Comparison of ENCODE assay signal across 8 cellular contexts in the genomic region with DNA sequence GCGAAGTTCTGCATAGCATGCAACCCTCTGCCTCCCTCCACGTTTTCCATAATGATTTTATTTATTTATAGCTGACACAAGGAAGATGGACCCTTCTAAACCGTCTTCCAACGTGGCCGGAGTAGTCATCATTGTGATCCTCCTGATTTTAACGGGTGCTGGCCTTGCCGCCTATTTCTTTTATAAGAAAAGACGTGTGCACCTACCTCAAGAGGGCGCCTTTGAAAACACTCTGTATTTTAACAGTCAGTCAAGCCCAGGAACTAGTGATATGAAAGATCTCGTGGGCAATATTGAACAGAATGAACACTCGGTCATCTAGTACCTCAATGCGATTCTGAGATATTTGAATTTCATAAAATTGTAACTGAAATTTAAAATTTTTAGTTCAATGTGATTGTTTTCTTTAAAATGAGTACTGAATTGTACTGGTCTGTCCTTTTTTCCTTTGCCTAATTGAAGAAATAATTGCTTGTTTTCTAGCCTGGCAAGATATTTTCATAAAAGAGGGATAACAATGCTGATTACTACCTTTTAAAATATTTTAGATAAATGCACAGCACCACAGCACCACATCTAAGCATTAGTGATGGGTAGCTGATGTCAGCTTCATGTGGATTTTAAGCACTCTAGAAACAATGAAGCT. TPM values are rescaled to one million over a fixed set of nuclear protein-coding genes. Genes with fewer than 3 reads are reported as not detected.
DNase-seq lines count a peak whose midpoint lies in the region; ATAC-seq and TF ChIP-seq lines count a peak whose summit lies in the region.

No MANE protein-coding gene starts in this region.

- no peaks in the 10 kb centered on the region for H3K9me3 Mint-ChIP-seq in activated naive CD8-positive, alpha-beta T cell treated with anti-CD3 and anti-CD28 coated beads, Interleukin-2, amount 50 U/mL, for 24 hours
- H3K9me3 Mint-ChIP-seq in activated naive CD8-positive, alpha-beta T cell treated with anti-CD3 and anti-CD28 coated beads for 36 hours = peaks cover 2% of the 10 kb centered on the region
- H3K9me3 Mint-ChIP-seq in endothelial cell (ENCODE audit: unreplicated experiment) (no peaks in the 10 kb centered on the region), nephron (no peaks in the 10 kb centered on the region)
- peaks cover 3% of the 10 kb centered on the region for H3K9me3 Mint-ChIP-seq in CD4-positive, alpha-beta T cell

- H3K4me1 Mint-ChIP-seq in activated naive CD8-positive, alpha-beta T cell treated with anti-CD3 and anti-CD28 coated beads, Interleukin-2, amount 50 U/mL, for 24 hours = no peaks in the 10 kb centered on the region
- no peaks in the 10 kb centered on the region for H3K4me1 Mint-ChIP-seq in activated naive CD8-positive, alpha-beta T cell treated with anti-CD3 and anti-CD28 coated beads for 36 hours
- H3K4me1 Mint-ChIP-seq in endothelial cell (ENCODE audit: unreplicated experiment) (peaks cover 7% of the 10 kb centered on the region), nephron (peaks cover 5% of the 10 kb centered on the region)
- H3K4me1 Mint-ChIP-seq in CD4-positive, alpha-beta T cell (ENCODE audit: low read depth) = no peaks in the 10 kb centered on the region

- ATAC-seq in activated naive CD8-positive, alpha-beta T cell treated with anti-CD3 and anti-CD28 coated beads, Interleukin-2, amount 50 U/mL, for 24 hours = no peak
- peak; percentile 62 for ATAC-seq in HG02938 (IDR thresholded peaks at IDR 0.05; ENCODE audit: unreplicated experiment)
- peak; percentile 65; the same call in 1 of the 2 replicates for ATAC-seq in Panc1
- ATAC-seq in CD4-positive, alpha-beta T cell (ENCODE audit: poor library complexity) = no peak

- TF ChIP-seq CTCF in Panc1 (IDR thresholded peaks at IDR 0.05) (peak; percentile 75), endothelial cell (IDR thresholded peaks at IDR 0.05; ENCODE audit: unreplicated experiment) (peak; percentile 70), nephron (IDR thresholded peaks at IDR 0.05; ENCODE audit: unreplicated experiment in 3 of 3) (peak; percentile 48 to 53 (median 52))
- TF ChIP-seq CTCF in CD4-positive, alpha-beta T cell (IDR thresholded peaks at IDR 0.05) = no peak

- POLR2A ChIA-PET in Panc1 (lab: Charles Lee) = no interaction called here
- POLR2A ChIA-PET in CD4-positive, alpha-beta T cell (lab: Charles Lee) = no interaction called here

- H3K4me3 Mint-ChIP-seq in activated naive CD8-positive, alpha-beta T cell treated with anti-CD3 and anti-CD28 coated beads, Interleukin-2, amount 50 U/mL, for 24 hours = no peak overlapping the region
- no peak overlapping the region for H3K4me3 Mint-ChIP-seq in activated naive CD8-positive, alpha-beta T cell treated with anti-CD3 and anti-CD28 coated beads for 36 hours
- H3K4me3 Mint-ChIP-seq in endothelial cell (ENCODE audit: unreplicated experiment) = no peak overlapping the region
- no peak overlapping the region for H3K4me3 Mint-ChIP-seq in nephron
- no peak overlapping the region for H3K4me3 Mint-ChIP-seq in CD4-positive, alpha-beta T cell

- no peaks in the 10 kb centered on the region for H3K36me3 ChIP-seq in Panc1 (ENCODE audit: control insufficient read depth, insufficient read depth, low read length)

- H3K4me1 ChIP-seq in Panc1 (ENCODE audit: control insufficient read depth, insufficient read depth, low read length) = no peaks in the 10 kb centered on the region

- H3K9me3 ChIP-seq in Panc1 (ENCODE audit: control insufficient read depth, insufficient read depth, low read depth, low read length) = no peaks in the 10 kb centered on the region
- no peaks in the 10 kb centered on the region for H3K9me3 ChIP-seq in CD4-positive, alpha-beta T cell (ENCODE audit: control insufficient read depth, low read length)

- BruUV-seq in Panc1 (replicated peaks; lab: Mats Ljungman, UMichigan) = no TSS peak

- H3K27ac ChIP-seq in Panc1 (ENCODE audit: low read length) = no peak overlapping the region
- H3K27ac ChIP-seq in CD4-positive, alpha-beta T cell (ENCODE audit: low read depth, low read length) = no peak overlapping the region

- in situ Hi-C loops in Panc1 (cut with HindIII; ENCODE audit: low pct_unique_long_range_greater_than_20kb, low sequenced_read_pairs) = no loop called here

- H3K4me3 ChIP-seq in Panc1 (ENCODE audit: low read depth in 2 of 2, low read length in 2 of 2) = no peak overlapping the region

- no peak overlapping the region for H3K27ac Mint-ChIP-seq in activated naive CD8-positive, alpha-beta T cell treated with anti-CD3 and anti-CD28 coated beads, Interleukin-2, amount 50 U/mL, for 24 hours
- H3K27ac Mint-ChIP-seq in activated naive CD8-positive, alpha-beta T cell treated with anti-CD3 and anti-CD28 coated beads for 36 hours = no peak overlapping the region
- H3K27ac Mint-ChIP-seq in endothelial cell (ENCODE audit: unreplicated experiment) (no peak overlapping the region), nephron (no peak overlapping the region)
- H3K27ac Mint-ChIP-seq in CD4-positive, alpha-beta T cell = no peak overlapping the region

- no peaks in the 10 kb centered on the region for H3K27me3 Mint-ChIP-seq in activated naive CD8-positive, alpha-beta T cell treated with anti-CD3 and anti-CD28 coated beads, Interleukin-2, amount 50 U/mL, for 24 hours
- peaks cover 9% of the 10 kb centered on the region for H3K27me3 Mint-ChIP-seq in activated naive CD8-positive, alpha-beta T cell treated with anti-CD3 and anti-CD28 coated beads for 36 hours
- no peaks in the 10 kb centered on the region for H3K27me3 Mint-ChIP-seq in endothelial cell (ENCODE audit: unreplicated experiment)
- peaks cover 5% of the 10 kb centered on the region for H3K27me3 Mint-ChIP-seq in nephron (ENCODE audit: low read depth)
- peaks cover 7% of the 10 kb centered on the region for H3K27me3 Mint-ChIP-seq in CD4-positive, alpha-beta T cell

- CTCF ChIA-PET in Panc1 (lab: Charles Lee) = interaction anchor here (0.5 kb wide), 1 partner anchor 163 kb away, joined by 3 read pairs; no protein-coding TSS in a partner anchor
- CTCF ChIA-PET in CD4-positive, alpha-beta T cell (lab: Charles Lee) = no interaction called here

- peaks cover 2% of the 10 kb centered on the region; the same call in 1 of the 2 replicates for H3K27me3 ChIP-seq in Panc1 (ENCODE audit: control insufficient read depth, insufficient read depth, low read length)
- no peaks in the 10 kb centered on the region for H3K27me3 ChIP-seq in CD4-positive, alpha-beta T cell (ENCODE audit: control insufficient read depth, insufficient read depth, low read length)

- H3K36me3 Mint-ChIP-seq in activated naive CD8-positive, alpha-beta T cell treated with anti-CD3 and anti-CD28 coated beads, Interleukin-2, amount 50 U/mL, for 24 hours (ENCODE audit: low read depth) = no peaks in the 10 kb centered on the region
- H3K36me3 Mint-ChIP-seq in activated naive CD8-positive, alpha-beta T cell treated with anti-CD3 and anti-CD28 coated beads for 36 hours = no peaks in the 10 kb centered on the region
- peaks cover 7% of the 10 kb centered on the region for H3K36me3 Mint-ChIP-seq in endothelial cell (ENCODE audit: low read depth, unreplicated experiment)
- no peaks in the 10 kb centered on the region for H3K36me3 Mint-ChIP-seq in nephron (ENCODE audit: low read depth)
- H3K36me3 Mint-ChIP-seq in CD4-positive, alpha-beta T cell (ENCODE audit: low read depth) = no peaks in the 10 kb centered on the region

- intact Hi-C loops in Panc1 (cut with micrococcal nuclease; ENCODE audit: unreplicated experiment) = loop anchor here (2.0 to 10.0 kb wide), 2 partner anchors 195 to 305 kb away; no protein-coding TSS in a partner anchor
- intact Hi-C loops in CD4-positive, alpha-beta T cell (cut with DNase I, micrococcal nuclease) = no loop called here

- peak; percentile 3 for DNase-seq in activated naive CD8-positive, alpha-beta T cell treated with anti-CD3 and anti-CD28 coated beads, Interleukin-2, amount 50 U/mL, for 24 hours
- DNase-seq in activated naive CD8-positive, alpha-beta T cell treated with anti-CD3 and anti-CD28 coated beads for 36 hours = no peak
- DNase-seq in Panc1 (ENCODE audit: low read depth, low spot score) (peak; percentile 13), endothelial cell (ENCODE audit: low spot score) (peak; percentile 37), NCI-H2196 (lab: John Stamatoyannopoulos, UW; ENCODE audit: unreplicated experiment) (no peak)
- no peak for DNase-seq in CD4-positive, alpha-beta T cell

RNA-seq across cellular contexts. Expression of a gene that starts 41.5 kb away (rescaled TPM):
- not detected for total RNA-seq in activated naive CD8-positive, alpha-beta T cell treated with anti-CD3 and anti-CD28 coated beads for 36 hours
- total RNA-seq in Panc1 (2021; ENCODE audit: unreplicated experiment) = not detected
- polyA plus RNA-seq in Panc1 (2012; ENCODE audit: insufficient read length) = not detected
- total RNA-seq in endothelial cell (ENCODE audit: unreplicated experiment) = 0.10 TPM
- not detected for total RNA-seq in CD4-positive, alpha-beta T cell

Comparison
In these comparisons a context has a peak if more than half of its experiments do, and no peak if none do; other contexts are left out.
1. DNase-seq: peak in activated naive CD8-positive, alpha-beta T cell treated with anti-CD3 and anti-CD28 coated beads, Interleukin-2, amount 50 U/mL, for 24 hours (single experiment), Panc1 (single experiment) and endothelial cell (single experiment); none in activated naive CD8-positive, alpha-beta T cell treated with anti-CD3 and anti-CD28 coated beads for 36 hours (single experiment), CD4-positive, alpha-beta T cell (0 of 10) and NCI-H2196 (single experiment).
2. ATAC-seq: peak in HG02938 (single experiment) and Panc1 (single experiment); none in activated naive CD8-positive, alpha-beta T cell treated with anti-CD3 and anti-CD28 coated beads, Interleukin-2, amount 50 U/mL, for 24 hours (single experiment) and CD4-positive, alpha-beta T cell (single experiment).